19 cellular contexts compared by ENCODE assay signal in the genomic region with DNA sequence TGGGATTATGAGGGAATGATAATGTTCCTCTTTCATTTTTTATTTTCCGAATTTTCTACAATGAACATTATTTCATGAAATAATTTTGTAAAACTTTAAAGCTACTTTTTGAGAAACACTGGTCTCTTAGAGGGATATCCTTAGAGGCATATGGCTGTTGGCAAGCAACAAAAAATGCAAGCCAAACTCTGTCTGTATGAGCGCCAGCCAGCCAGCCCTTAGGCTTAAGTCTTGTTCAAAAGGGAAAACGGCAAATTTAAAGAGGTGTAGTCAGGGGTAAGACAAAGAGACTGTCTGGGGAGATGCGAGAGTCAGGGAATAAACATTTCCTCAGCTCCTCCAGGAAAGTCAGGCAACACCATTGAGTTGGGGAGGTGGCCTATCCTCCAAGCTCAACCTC. TPM values are rescaled to one million over a fixed set of nuclear protein-coding genes. Genes with fewer than 3 reads are reported as not detected.
DNase-seq lines count a peak whose midpoint lies in the region; ATAC-seq and TF ChIP-seq lines count a peak whose summit lies in the region.
"Had no signal": no experiment of that assay in that cellular context is flagged by ENCODE, and none has a peak within 500 bp of the region (broad histone marks: within the 10 kb centered on the region; RNA-seq: fewer than 3 reads in every experiment).

No MANE protein-coding gene starts in this region.

- H3K27ac ChIP-seq in dorsolateral prefrontal cortex (peak overlapping the region in 34 of 59 donors; percentile 0 to 81 (median 60)), body of pancreas (no peak overlapping the region), tibial artery (no peak overlapping the region)
- H3K27ac ChIP-seq: BLaER1 had no signal

- no peaks in the 10 kb centered on the region for H3K9me3 Mint-ChIP-seq in activated naive CD8-positive, alpha-beta T cell treated with anti-CD3 and anti-CD28 coated beads, Interleukin-2, amount 10 ng/mL, durations not matched to agents 7 days and 5 days
- H3K9me3 Mint-ChIP-seq in activated naive CD8-positive, alpha-beta T cell treated with anti-CD3 and anti-CD28 coated beads for 36 hours, result no peaks in the 10 kb centered on the region
- H3K9me3 Mint-ChIP-seq in stimulated activated effector memory CD8-positive, alpha-beta T cell treated with anti-CD3 and anti-CD28 coated beads, Interleukin-12 subunit alpha, Interleukin-12 subunit beta, amount 100 ng/mL, for 72 hours, result no peaks in the 10 kb centered on the region
- H3K9me3 Mint-ChIP-seq: activated B cell treated with CpG ODN at 0.5 μM for 24 hours; dendritic cell treated with granulocyte-macrophage colony-stimulating factor and Interleukin-4, amounts not matched to agents 40 ng/mL and 50 ng/mL, for 4 days had no signal

- no peak for TF ChIP-seq POLR2A in body of pancreas (IDR thresholded peaks at IDR 0.05)

- H3K27ac Mint-ChIP-seq in activated naive CD8-positive, alpha-beta T cell treated with anti-CD3 and anti-CD28 coated beads, Interleukin-2, amount 10 ng/mL, durations not matched to agents 7 days and 5 days, result peak overlapping the region; percentile 21
- H3K27ac Mint-ChIP-seq in activated naive CD8-positive, alpha-beta T cell treated with anti-CD3 and anti-CD28 coated beads for 36 hours, result no peak overlapping the region
- H3K27ac Mint-ChIP-seq in stimulated activated effector memory CD8-positive, alpha-beta T cell treated with anti-CD3 and anti-CD28 coated beads, Interleukin-12 subunit alpha, Interleukin-12 subunit beta, amount 100 ng/mL, for 72 hours, result peak overlapping the region; percentile 43
- H3K27ac Mint-ChIP-seq: activated B cell treated with CpG ODN at 0.5 μM for 24 hours; dendritic cell treated with granulocyte-macrophage colony-stimulating factor and Interleukin-4, amounts not matched to agents 40 ng/mL and 50 ng/mL, for 4 days had no signal

- H3K36me3 ChIP-seq in iPS-15b (ENCODE audit: control insufficient read depth, insufficient read depth, low read length) (peaks cover 32% of the 10 kb centered on the region), body of pancreas (replicated peaks in 1 of 2; ENCODE audit: insufficient read depth in 1 of 2, low read depth in 2 of 2) (peaks cover 0 to 19% of the 10 kb centered on the region in 2 donors), tibial artery (peaks cover 54 to 98% (median 70%) of the 10 kb centered on the region in 3 donors)
- H3K36me3 ChIP-seq: prostate gland had no signal

- intact Hi-C loops in dorsolateral prefrontal cortex (cut with DNase I), result no loop called here
- intact Hi-C loops in body of pancreas (cut with DNase I), result no loop called here
- intact Hi-C loops in tibial artery (cut with DNase I; ENCODE audit: low total_unique reads), result no loop called here

- 86 to 87% methylated on average over 4 of the region's 4 CpGs for WGBS in body of pancreas, 2 donors

- H3K27me3 ChIP-seq in dorsolateral prefrontal cortex (no peaks in the 10 kb centered on the region), iPS-15b (ENCODE audit: control insufficient read depth, insufficient read depth, low read length) (no peaks in the 10 kb centered on the region), body of pancreas (no peaks in the 10 kb centered on the region), tibial artery (no peaks in the 10 kb centered on the region)
- H3K27me3 ChIP-seq: BLaER1 had no signal

- H3K9me3 ChIP-seq in iPS-15b (ENCODE audit: control insufficient read depth, insufficient read depth, low read length), result no peaks in the 10 kb centered on the region
- H3K9me3 ChIP-seq in body of pancreas, result no peaks in the 10 kb centered on the region
- H3K9me3 ChIP-seq in tibial artery, result no peaks in the 10 kb centered on the region
- H3K9me3 ChIP-seq: BLaER1, prostate gland had no signal

- H3K27me3 Mint-ChIP-seq in activated naive CD8-positive, alpha-beta T cell treated with anti-CD3 and anti-CD28 coated beads, Interleukin-2, amount 10 ng/mL, durations not matched to agents 7 days and 5 days, result no peaks in the 10 kb centered on the region
- no peaks in the 10 kb centered on the region for H3K27me3 Mint-ChIP-seq in activated naive CD8-positive, alpha-beta T cell treated with anti-CD3 and anti-CD28 coated beads for 36 hours
- H3K27me3 Mint-ChIP-seq: activated B cell treated with CpG ODN at 0.5 μM for 24 hours; dendritic cell treated with granulocyte-macrophage colony-stimulating factor and Interleukin-4, amounts not matched to agents 40 ng/mL and 50 ng/mL, for 4 days had no signal

- DNase-seq in activated naive CD8-positive, alpha-beta T cell treated with anti-CD3 and anti-CD28 coated beads, Interleukin-2, amount 10 ng/mL, durations not matched to agents 7 days and 5 days, result no peak
- DNase-seq in activated naive CD8-positive, alpha-beta T cell treated with anti-CD3 and anti-CD28 coated beads for 36 hours, result no peak
- DNase-seq in dorsolateral prefrontal cortex (peak in 2 of 10 donors; percentile 31 to 56), body of pancreas (no peak), tibial artery (no peak), ecto neural progenitor cell (ENCODE audit: low spot score) (no peak)
- no peak for DNase-seq in stimulated activated effector memory CD8-positive, alpha-beta T cell treated with anti-CD3 and anti-CD28 coated beads, Interleukin-12 subunit alpha, Interleukin-12 subunit beta, amount 100 ng/mL, for 72 hours (ENCODE audit: low spot score in 2 of 2)
- DNase-seq: activated B cell treated with CpG ODN at 0.5 μM for 24 hours, Calu3, EL, HCEC 1CT, NCI-H187 treated with DMSO at 0.1 percent for 48 hours, NCI-H510A treated with DMSO at 0.1 percent for 48 hours had no signal

- peaks cover 3% of the 10 kb centered on the region for H3K4me1 Mint-ChIP-seq in activated naive CD8-positive, alpha-beta T cell treated with anti-CD3 and anti-CD28 coated beads, Interleukin-2, amount 10 ng/mL, durations not matched to agents 7 days and 5 days
- no peaks in the 10 kb centered on the region for H3K4me1 Mint-ChIP-seq in activated naive CD8-positive, alpha-beta T cell treated with anti-CD3 and anti-CD28 coated beads for 36 hours
- no peaks in the 10 kb centered on the region for H3K4me1 Mint-ChIP-seq in stimulated activated effector memory CD8-positive, alpha-beta T cell treated with anti-CD3 and anti-CD28 coated beads, Interleukin-12 subunit alpha, Interleukin-12 subunit beta, amount 100 ng/mL, for 72 hours
- H3K4me1 Mint-ChIP-seq: activated B cell treated with CpG ODN at 0.5 μM for 24 hours had no signal

- H3K4me3 Mint-ChIP-seq in activated naive CD8-positive, alpha-beta T cell treated with anti-CD3 and anti-CD28 coated beads, Interleukin-2, amount 10 ng/mL, durations not matched to agents 7 days and 5 days, result no peak overlapping the region
- H3K4me3 Mint-ChIP-seq in activated naive CD8-positive, alpha-beta T cell treated with anti-CD3 and anti-CD28 coated beads for 36 hours, result no peak overlapping the region
- no peak overlapping the region for H3K4me3 Mint-ChIP-seq in stimulated activated effector memory CD8-positive, alpha-beta T cell treated with anti-CD3 and anti-CD28 coated beads, Interleukin-12 subunit alpha, Interleukin-12 subunit beta, amount 100 ng/mL, for 72 hours
- H3K4me3 Mint-ChIP-seq: activated B cell treated with CpG ODN at 0.5 μM for 24 hours; dendritic cell treated with granulocyte-macrophage colony-stimulating factor and Interleukin-4, amounts not matched to agents 40 ng/mL and 50 ng/mL, for 4 days had no signal

- H3K4me3 ChIP-seq in dorsolateral prefrontal cortex (no peak overlapping the region), iPS-15b (ENCODE audit: low read depth, low read length) (no peak overlapping the region), body of pancreas (no peak overlapping the region), tibial artery (no peak overlapping the region)
- H3K4me3 ChIP-seq: BLaER1, prostate gland had no signal

- peak overlapping the region; percentile 24 for H3K9ac ChIP-seq in iPS-15b (ENCODE audit: low read depth, low read length)
- H3K9ac ChIP-seq: BLaER1 had no signal

- H3K36me3 Mint-ChIP-seq in activated naive CD8-positive, alpha-beta T cell treated with anti-CD3 and anti-CD28 coated beads, Interleukin-2, amount 10 ng/mL, durations not matched to agents 7 days and 5 days, result peaks cover 21% of the 10 kb centered on the region
- peaks cover 17% of the 10 kb centered on the region for H3K36me3 Mint-ChIP-seq in activated naive CD8-positive, alpha-beta T cell treated with anti-CD3 and anti-CD28 coated beads for 36 hours
- H3K36me3 Mint-ChIP-seq in stimulated activated effector memory CD8-positive, alpha-beta T cell treated with anti-CD3 and anti-CD28 coated beads, Interleukin-12 subunit alpha, Interleukin-12 subunit beta, amount 100 ng/mL, for 72 hours, result peaks cover 89% of the 10 kb centered on the region

- ATAC-seq in activated naive CD8-positive, alpha-beta T cell treated with anti-CD3 and anti-CD28 coated beads, Interleukin-2, amount 10 ng/mL, durations not matched to agents 7 days and 5 days (ENCODE audit: low read depth), result no peak
- no peak for ATAC-seq in stimulated activated effector memory CD8-positive, alpha-beta T cell treated with anti-CD3 and anti-CD28 coated beads, Interleukin-12 subunit alpha, Interleukin-12 subunit beta, amount 100 ng/mL, for 72 hours
- ATAC-seq in body of pancreas, result no peak
- ATAC-seq: left colon, SK-N-SH treated with all-trans-retinoic acid at 6 μM for 48 hours had no signal

- TF ChIP-seq CTCF in dorsolateral prefrontal cortex (IDR thresholded peaks at IDR 0.05 in 54 of 56, conservative IDR thresholded peaks at IDR 0.05 in 2 of 56; ENCODE audit: low read depth in 1 of 56, partially characterized antibody in 56 of 56) (no peak), body of pancreas (IDR thresholded peaks at IDR 0.05) (no peak), tibial artery (IDR thresholded peaks at IDR 0.05) (no peak)

- POLR2A ChIA-PET in activated naive CD8-positive, alpha-beta T cell treated with anti-CD3 and anti-CD28 coated beads, Interleukin-2, amount 10 ng/mL, durations not matched to agents 7 days and 5 days (lab: Charles Lee), result interaction anchor here (0.9 kb wide), 1 partner anchor 9 kb away, joined by 3 read pairs; no protein-coding TSS in a partner anchor

- H3K4me1 ChIP-seq in iPS-15b (ENCODE audit: control insufficient read depth, insufficient read depth, low read length), result no peaks in the 10 kb centered on the region
- H3K4me1 ChIP-seq in body of pancreas, result peaks cover 6% of the 10 kb centered on the region
- no peaks in the 10 kb centered on the region for H3K4me1 ChIP-seq in tibial artery
- H3K4me1 ChIP-seq: BLaER1 had no signal

RNA-seq across cellular contexts. Expression of gene ASCC2, which starts 22.5 kb away (rescaled TPM):
- 10 to 100 TPM; 88.6 to 91.5 TPM for total RNA-seq in activated naive CD8-positive, alpha-beta T cell treated with anti-CD3 and anti-CD28 coated beads, Interleukin-2, amount 10 ng/mL, durations not matched to agents 7 days and 5 days
- total RNA-seq in activated naive CD8-positive, alpha-beta T cell treated with anti-CD3 and anti-CD28 coated beads for 36 hours, result 10 to 100 TPM; 70.9 to 73.5 TPM
- total RNA-seq in dorsolateral prefrontal cortex, result 10 to 100 TPM; 22.5 to 65.4 (median 35.4) TPM
- total RNA-seq in body of pancreas, result 10 to 100 TPM; 34.3 to 42.0 TPM

RNA-seq across cellular contexts. Expression of gene UQCR10, which starts 48.4 kb away (rescaled TPM):
- 10 to 100 TPM; 83.6 to 84.2 TPM for total RNA-seq in activated naive CD8-positive, alpha-beta T cell treated with anti-CD3 and anti-CD28 coated beads, Interleukin-2, amount 10 ng/mL, durations not matched to agents 7 days and 5 days
- total RNA-seq in activated naive CD8-positive, alpha-beta T cell treated with anti-CD3 and anti-CD28 coated beads for 36 hours, result 100 to 1,000 TPM; 108 to 117 TPM
- 100 to 1,000 TPM in 61 of 120 experiments, 10 to 100 TPM in 59; 57.3 to 129 (median 100) TPM for total RNA-seq in dorsolateral prefrontal cortex
- total RNA-seq in body of pancreas, result 10 to 100 TPM; 21.0 to 27.4 TPM

RNA-seq across cellular contexts. Expression of gene ZMAT5, which starts 48.8 kb away (rescaled TPM):
- 10 to 100 TPM; 19.4 to 20.6 TPM for total RNA-seq in activated naive CD8-positive, alpha-beta T cell treated with anti-CD3 and anti-CD28 coated beads, Interleukin-2, amount 10 ng/mL, durations not matched to agents 7 days and 5 days
- 10 to 100 TPM; 17.1 to 17.5 TPM for total RNA-seq in activated naive CD8-positive, alpha-beta T cell treated with anti-CD3 and anti-CD28 coated beads for 36 hours
- total RNA-seq in dorsolateral prefrontal cortex (10 to 100 TPM; 13.5 to 32.9 (median 20.5) TPM), body of pancreas (1 to 10 TPM; 9.1 to 9.9 TPM)

Comparison
In these comparisons a context has a peak if more than half of its experiments do, and no peak if none do; other contexts are left out.
1. H3K27ac ChIP-seq: peak in dorsolateral prefrontal cortex (34 of 59); none in body of pancreas (0 of 4) and tibial artery (0 of 2).